ENCODE assay signal across 1 cellular context in genomic region chr2:3598197-3598910, GRCh38.
A peak's percentile ranks its signal among the peaks of the same experiment; 100 is the strongest.
TF ChIP-seq lines count a peak whose summit lies in the region.

No MANE protein-coding gene starts in this region.

TF ChIP-seq in HepG2, 621 proteins besides CTCF, POLR2A, EP300 and RAD21 (continues in another document):
- TF ChIP-seq TAF15 (IDR thresholded peaks at IDR 0.05; ENCODE audit: low read depth, low read length, poor library complexity, severe bottlenecking) (no peak), MAX (IDR thresholded peaks at IDR 0.05) (peak; percentile 48), ZFP1 (CRISPR knock-in tag; IDR thresholded peaks at IDR 0.05) (no peak), SOX6 (IDR thresholded peaks at IDR 0.05) (no peak), SOX6 (CRISPR knock-in tag; IDR thresholded peaks at IDR 0.05) (peak; percentile 35; the same call in 1 of the 2 replicates), FOXA1 (IDR thresholded peaks at IDR 0.05) (no peak), FOXA1 (CRISPR knock-in tag; IDR thresholded peaks at IDR 0.05) (peak; percentile 41; the same call in 1 of the 2 replicates), TCF7 (IDR thresholded peaks at IDR 0.05; ENCODE audit: low read depth) (no peak), ZNF569 (CRISPR knock-in tag; IDR thresholded peaks at IDR 0.05; ENCODE audit: borderline replicate concordance) (no peak), ZFP62 (CRISPR knock-in tag; IDR thresholded peaks at IDR 0.05) (no peak), HNRNPL (IDR thresholded peaks at IDR 0.05; ENCODE audit: low read depth, low read length) (peak; percentile 82), ZNF772 (CRISPR knock-in tag; IDR thresholded peaks at IDR 0.05) (no peak), ZHX2 (IDR thresholded peaks at IDR 0.05; ENCODE audit: low read depth) (0 out of 2 replicates have a peak, but pooled peaks have one; percentile 35), ZHX2 (CRISPR knock-in tag; IDR thresholded peaks at IDR 0.05; ENCODE audit: borderline replicate concordance) (no peak), SMARCE1 (IDR thresholded peaks at IDR 0.05; ENCODE audit: borderline replicate concordance) (no peak), ELF3 (CRISPR knock-in tag; IDR thresholded peaks at IDR 0.05) (0 out of 2 replicates have a peak, but pooled peaks have one; percentile 27), ZNF18 (CRISPR knock-in tag; IDR thresholded peaks at IDR 0.05; ENCODE audit: insufficient replicate concordance) (no peak), ZEB1 (IDR thresholded peaks at IDR 0.05; ENCODE audit: insufficient replicate concordance, low read depth) (no peak), NFATC3 (CRISPR knock-in tag; IDR thresholded peaks at IDR 0.05) (0 out of 2 replicates have a peak, but pooled peaks have one; percentile 74), NFRKB (IDR thresholded peaks at IDR 0.05) (no peak), ZSCAN31 (CRISPR knock-in tag; IDR thresholded peaks at IDR 0.05; ENCODE audit: low read depth) (no peak), AGO1 (IDR thresholded peaks at IDR 0.05; ENCODE audit: low read depth, low read length, poor library complexity, severe bottlenecking) (peak; percentile 36), MIER3 (CRISPR knock-in tag; IDR thresholded peaks at IDR 0.05; ENCODE audit: borderline replicate concordance) (no peak), ZNF781 (CRISPR knock-in tag; IDR thresholded peaks at IDR 0.05; ENCODE audit: borderline replicate concordance, not compliant biosample characterization) (no peak), ZSCAN22 (CRISPR knock-in tag; IDR thresholded peaks at IDR 0.05) (0 out of 2 replicates have a peak, but pooled peaks have one; percentile 14), ATM (IDR thresholded peaks at IDR 0.05; ENCODE audit: borderline replicate concordance) (no peak), GATAD2A (CRISPR knock-in tag; IDR thresholded peaks at IDR 0.05) (no peak), ZNF451 (CRISPR knock-in tag; IDR thresholded peaks at IDR 0.05) (no peak), RBM39 (IDR thresholded peaks at IDR 0.05; ENCODE audit: low read depth, low read length, poor library complexity, severe bottlenecking) (no peak), PAXIP1 (CRISPR knock-in tag; conservative IDR thresholded peaks at IDR 0.05) (0 out of 2 replicates have a peak, but pooled peaks have one; percentile 25)
- TF ChIP-seq, protein P1, sequence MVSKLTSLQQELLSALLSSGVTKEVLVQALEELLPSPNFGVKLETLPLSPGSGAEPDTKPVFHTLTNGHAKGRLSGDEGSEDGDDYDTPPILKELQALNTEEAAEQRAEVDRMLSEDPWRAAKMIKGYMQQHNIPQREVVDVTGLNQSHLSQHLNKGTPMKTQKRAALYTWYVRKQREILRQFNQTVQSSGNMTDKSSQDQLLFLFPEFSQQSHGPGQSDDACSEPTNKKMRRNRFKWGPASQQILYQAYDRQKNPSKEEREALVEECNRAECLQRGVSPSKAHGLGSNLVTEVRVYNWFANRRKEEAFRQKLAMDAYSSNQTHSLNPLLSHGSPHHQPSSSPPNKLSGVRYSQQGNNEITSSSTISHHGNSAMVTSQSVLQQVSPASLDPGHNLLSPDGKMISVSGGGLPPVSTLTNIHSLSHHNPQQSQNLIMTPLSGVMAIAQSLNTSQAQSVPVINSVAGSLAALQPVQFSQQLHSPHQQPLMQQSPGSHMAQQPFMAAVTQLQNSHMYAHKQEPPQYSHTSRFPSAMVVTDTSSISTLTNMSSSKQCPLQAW (CRISPR knock-in tag; IDR thresholded peaks at IDR 0.05), result 0 out of 2 replicates have a peak, but pooled peaks have one; percentile 22
- TF ChIP-seq, protein P2, sequence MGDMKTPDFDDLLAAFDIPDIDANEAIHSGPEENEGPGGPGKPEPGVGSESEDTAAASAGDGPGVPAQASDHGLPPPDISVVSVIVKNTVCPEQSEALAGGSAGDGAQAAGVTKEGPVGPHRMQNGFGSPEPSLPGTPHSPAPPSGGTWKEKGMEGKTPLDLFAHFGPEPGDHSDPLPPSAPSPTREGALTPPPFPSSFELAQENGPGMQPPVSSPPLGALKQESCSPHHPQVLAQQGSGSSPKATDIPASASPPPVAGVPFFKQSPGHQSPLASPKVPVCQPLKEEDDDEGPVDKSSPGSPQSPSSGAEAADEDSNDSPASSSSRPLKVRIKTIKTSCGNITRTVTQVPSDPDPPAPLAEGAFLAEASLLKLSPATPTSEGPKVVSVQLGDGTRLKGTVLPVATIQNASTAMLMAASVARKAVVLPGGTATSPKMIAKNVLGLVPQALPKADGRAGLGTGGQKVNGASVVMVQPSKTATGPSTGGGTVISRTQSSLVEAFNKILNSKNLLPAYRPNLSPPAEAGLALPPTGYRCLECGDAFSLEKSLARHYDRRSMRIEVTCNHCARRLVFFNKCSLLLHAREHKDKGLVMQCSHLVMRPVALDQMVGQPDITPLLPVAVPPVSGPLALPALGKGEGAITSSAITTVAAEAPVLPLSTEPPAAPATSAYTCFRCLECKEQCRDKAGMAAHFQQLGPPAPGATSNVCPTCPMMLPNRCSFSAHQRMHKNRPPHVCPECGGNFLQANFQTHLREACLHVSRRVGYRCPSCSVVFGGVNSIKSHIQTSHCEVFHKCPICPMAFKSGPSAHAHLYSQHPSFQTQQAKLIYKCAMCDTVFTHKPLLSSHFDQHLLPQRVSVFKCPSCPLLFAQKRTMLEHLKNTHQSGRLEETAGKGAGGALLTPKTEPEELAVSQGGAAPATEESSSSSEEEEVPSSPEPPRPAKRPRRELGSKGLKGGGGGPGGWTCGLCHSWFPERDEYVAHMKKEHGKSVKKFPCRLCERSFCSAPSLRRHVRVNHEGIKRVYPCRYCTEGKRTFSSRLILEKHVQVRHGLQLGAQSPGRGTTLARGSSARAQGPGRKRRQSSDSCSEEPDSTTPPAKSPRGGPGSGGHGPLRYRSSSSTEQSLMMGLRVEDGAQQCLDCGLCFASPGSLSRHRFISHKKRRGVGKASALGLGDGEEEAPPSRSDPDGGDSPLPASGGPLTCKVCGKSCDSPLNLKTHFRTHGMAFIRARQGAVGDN (CRISPR knock-in tag; IDR thresholded peaks at IDR 0.05), result peak; percentile 59
- TF ChIP-seq, protein P3, sequence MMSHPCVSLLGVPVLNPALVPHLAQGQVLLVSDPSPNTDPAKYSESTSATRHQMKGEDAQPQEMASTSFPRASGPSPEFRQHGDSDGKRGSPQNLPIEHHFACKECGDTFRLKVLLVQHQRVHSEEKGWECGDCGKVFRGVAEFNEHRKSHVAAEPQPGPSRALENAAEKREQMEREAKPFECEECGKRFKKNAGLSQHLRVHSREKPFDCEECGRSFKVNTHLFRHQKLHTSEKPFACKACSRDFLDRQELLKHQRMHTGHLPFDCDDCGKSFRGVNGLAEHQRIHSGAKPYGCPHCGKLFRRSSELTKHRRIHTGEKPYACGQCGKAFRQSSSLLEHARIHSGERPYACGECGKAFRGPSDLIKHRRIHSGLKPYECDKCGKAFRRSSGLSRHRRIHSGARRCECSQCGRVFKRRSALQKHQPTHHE (CRISPR knock-in tag; IDR thresholded peaks at IDR 0.05; ENCODE audit: borderline replicate concordance), result 0 out of 2 replicates have a peak, but pooled peaks have one; percentile 4
- TF ChIP-seq, protein P4, sequence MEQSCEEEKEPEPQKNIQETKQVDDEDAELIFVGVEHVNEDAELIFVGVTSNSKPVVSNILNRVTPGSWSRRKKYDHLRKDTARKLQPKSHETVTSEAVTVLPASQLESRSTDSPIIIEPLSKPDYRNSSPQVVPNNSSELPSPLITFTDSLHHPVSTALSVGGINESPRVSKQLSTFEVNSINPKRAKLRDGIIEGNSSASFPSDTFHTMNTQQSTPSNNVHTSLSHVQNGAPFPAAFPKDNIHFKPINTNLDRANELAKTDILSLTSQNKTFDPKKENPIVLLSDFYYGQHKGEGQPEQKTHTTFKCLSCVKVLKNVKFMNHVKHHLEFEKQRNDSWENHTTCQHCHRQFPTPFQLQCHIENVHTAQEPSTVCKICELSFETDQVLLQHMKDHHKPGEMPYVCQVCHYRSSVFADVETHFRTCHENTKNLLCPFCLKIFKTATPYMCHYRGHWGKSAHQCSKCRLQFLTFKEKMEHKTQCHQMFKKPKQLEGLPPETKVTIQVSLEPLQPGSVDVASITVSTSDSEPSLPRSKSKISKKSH (CRISPR knock-in tag; IDR thresholded peaks at IDR 0.05; ENCODE audit: borderline replicate concordance), result 0 out of 2 replicates have a peak, but pooled peaks have one; percentile 26
- TF ChIP-seq, protein P5, sequence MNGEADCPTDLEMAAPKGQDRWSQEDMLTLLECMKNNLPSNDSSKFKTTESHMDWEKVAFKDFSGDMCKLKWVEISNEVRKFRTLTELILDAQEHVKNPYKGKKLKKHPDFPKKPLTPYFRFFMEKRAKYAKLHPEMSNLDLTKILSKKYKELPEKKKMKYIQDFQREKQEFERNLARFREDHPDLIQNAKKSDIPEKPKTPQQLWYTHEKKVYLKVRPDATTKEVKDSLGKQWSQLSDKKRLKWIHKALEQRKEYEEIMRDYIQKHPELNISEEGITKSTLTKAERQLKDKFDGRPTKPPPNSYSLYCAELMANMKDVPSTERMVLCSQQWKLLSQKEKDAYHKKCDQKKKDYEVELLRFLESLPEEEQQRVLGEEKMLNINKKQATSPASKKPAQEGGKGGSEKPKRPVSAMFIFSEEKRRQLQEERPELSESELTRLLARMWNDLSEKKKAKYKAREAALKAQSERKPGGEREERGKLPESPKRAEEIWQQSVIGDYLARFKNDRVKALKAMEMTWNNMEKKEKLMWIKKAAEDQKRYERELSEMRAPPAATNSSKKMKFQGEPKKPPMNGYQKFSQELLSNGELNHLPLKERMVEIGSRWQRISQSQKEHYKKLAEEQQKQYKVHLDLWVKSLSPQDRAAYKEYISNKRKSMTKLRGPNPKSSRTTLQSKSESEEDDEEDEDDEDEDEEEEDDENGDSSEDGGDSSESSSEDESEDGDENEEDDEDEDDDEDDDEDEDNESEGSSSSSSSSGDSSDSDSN (CRISPR knock-in tag; IDR thresholded peaks at IDR 0.05), result 0 out of 2 replicates have a peak, but pooled peaks have one; percentile 5
